Comparison of ENCODE assay signal across 23 cellular contexts in genomic region chr5:169862348-169862905, GRCh38.
DNase-seq lines count a peak whose midpoint lies in the region; ATAC-seq, FAIRE-seq and TF ChIP-seq lines count a peak whose summit lies in the region.
"Had no signal": no experiment of that assay in that cellular context is flagged by ENCODE, and none has a peak within 500 bp of the region (broad histone marks: within the 10 kb centered on the region; RNA-seq: fewer than 3 reads in every experiment).

No MANE protein-coding gene starts in this region.

- no peaks in the 10 kb centered on the region for H3K9me3 ChIP-seq in astrocyte (ENCODE audit: insufficient read depth, low read depth, low read length)
- H3K9me3 ChIP-seq in hepatocyte (ENCODE audit: low read depth), result no peaks in the 10 kb centered on the region
- H3K9me3 ChIP-seq: MG63, Peyer's patch, SJCRH30 had no signal

- H3K9me2 ChIP-seq in hepatocyte (replicated peaks; ENCODE audit: insufficient read depth), result no peaks in the 10 kb centered on the region

- H3K9me3 Mint-ChIP-seq in activated naive CD8-positive, alpha-beta T cell (ENCODE audit: low read depth), result no peaks in the 10 kb centered on the region
- H3K9me3 Mint-ChIP-seq in activated naive CD8-positive, alpha-beta T cell treated with anti-CD3 and anti-CD28 coated beads for 36 hours, result no peaks in the 10 kb centered on the region
- no peaks in the 10 kb centered on the region for H3K9me3 Mint-ChIP-seq in astrocyte (ENCODE audit: unreplicated experiment)
- H3K9me3 Mint-ChIP-seq: CD14-positive monocyte had no signal

- FAIRE-seq in astrocyte (lab: Jason Lieb, UNC), result no peak
- FAIRE-seq: G401.6, GM12892 had no signal

- H3K36me3 ChIP-seq in astrocyte (ENCODE audit: insufficient read depth, low read length) (peaks cover 10% of the 10 kb centered on the region), hepatocyte (replicated peaks; ENCODE audit: insufficient read depth, low read depth) (no peaks in the 10 kb centered on the region)
- H3K36me3 ChIP-seq: Peyer's patch, SJCRH30 had no signal

- H3K4me1 Mint-ChIP-seq in activated naive CD8-positive, alpha-beta T cell (ENCODE audit: low read depth), result peaks cover 15% of the 10 kb centered on the region
- peaks cover 8% of the 10 kb centered on the region for H3K4me1 Mint-ChIP-seq in activated naive CD8-positive, alpha-beta T cell treated with anti-CD3 and anti-CD28 coated beads for 36 hours
- no peaks in the 10 kb centered on the region for H3K4me1 Mint-ChIP-seq in astrocyte (ENCODE audit: low read depth, unreplicated experiment)

- H3K4me2 ChIP-seq in astrocyte (ENCODE audit: low read length), result peak overlapping the region; percentile 22
- no peak overlapping the region for H3K4me2 ChIP-seq in hepatocyte

- H3K4me1 ChIP-seq in astrocyte (ENCODE audit: insufficient read depth, low read length), result peaks cover 10% of the 10 kb centered on the region
- H3K4me1 ChIP-seq in hepatocyte (ENCODE audit: insufficient read depth), result no peaks in the 10 kb centered on the region
- H3K4me1 ChIP-seq: Peyer's patch, SJCRH30 had no signal

- H3K79me2 ChIP-seq in astrocyte (ENCODE audit: insufficient read depth, low read length), result no peaks in the 10 kb centered on the region
- H3K79me2 ChIP-seq in hepatocyte, result no peaks in the 10 kb centered on the region

- no peak for ATAC-seq in stimulated activated naive CD8-positive, alpha-beta T cell treated with anti-CD3 and anti-CD28 coated beads, Interleukin-15, Interleukin-2, amounts not matched to agents 100 U/mL and 50 U/mL, for 24 hours

- no peak for DNase-seq in activated naive CD8-positive, alpha-beta T cell treated with anti-CD3 and anti-CD28 coated beads for 36 hours
- DNase-seq in astrocyte (ENCODE audit: low read depth), result peak; percentile 78
- DNase-seq in fibroblast of villous mesenchyme (ENCODE audit: low read depth), result peak; percentile 41
- DNase-seq in superior temporal gyrus (ENCODE audit: extremely low spot score), result peak; percentile 39
- DNase-seq in NCI-H526 treated with DMSO at 0.1 percent for 48 hours (lab: John Stamatoyannopoulos, UW), result no peak
- DNase-seq in hepatocyte (ENCODE audit: low spot score), result no peak
- DNase-seq in stimulated activated naive CD8-positive, alpha-beta T cell treated with anti-CD3 and anti-CD28 coated beads, Interleukin-15, Interleukin-2, amounts not matched to agents 100 U/mL and 50 U/mL, for 24 hours, result no peak
- DNase-seq: Kasumi-1, NCI-H1092, NCI-H1436, NCI-H187 treated with DMSO at 0.1 percent for 48 hours, NCI-H2107, NCI-H446 treated with DMSO at 0.1 percent for 48 hours, NCI-H748 treated with DMSO at 0.1 percent for 48 hours, Peyer's patch, SJCRH30 had no signal

- TF ChIP-seq CTCF in astrocyte (IDR thresholded peaks at IDR 0.05; ENCODE audit: insufficient read depth, low read depth, low read length) (no peak), fibroblast of villous mesenchyme (IDR thresholded peaks at IDR 0.05; ENCODE audit: insufficient read depth, low read depth, low read length) (no peak), hepatocyte (IDR thresholded peaks at IDR 0.05; ENCODE audit: poor library complexity) (no peak)

- no peak overlapping the region for H3K4me3 Mint-ChIP-seq in activated naive CD8-positive, alpha-beta T cell
- no peak overlapping the region for H3K4me3 Mint-ChIP-seq in activated naive CD8-positive, alpha-beta T cell treated with anti-CD3 and anti-CD28 coated beads for 36 hours
- no peak overlapping the region for H3K4me3 Mint-ChIP-seq in astrocyte (ENCODE audit: unreplicated experiment)
- H3K4me3 Mint-ChIP-seq: B cell, CD14-positive monocyte had no signal

- H3K36me3 Mint-ChIP-seq in activated naive CD8-positive, alpha-beta T cell, result peaks cover 22% of the 10 kb centered on the region
- peaks cover 23% of the 10 kb centered on the region for H3K36me3 Mint-ChIP-seq in activated naive CD8-positive, alpha-beta T cell treated with anti-CD3 and anti-CD28 coated beads for 36 hours
- H3K36me3 Mint-ChIP-seq in astrocyte (ENCODE audit: low read depth, unreplicated experiment), result no peaks in the 10 kb centered on the region

- H3K9ac ChIP-seq in astrocyte (ENCODE audit: low read length), result no peak overlapping the region

- H3K27me3 ChIP-seq in astrocyte (ENCODE audit: insufficient read depth, low read length) (no peaks in the 10 kb centered on the region), hepatocyte (no peaks in the 10 kb centered on the region)
- H3K27me3 ChIP-seq: MG63, Peyer's patch had no signal

- H3K27ac ChIP-seq in astrocyte (ENCODE audit: low read depth, low read length) (peak overlapping the region; percentile 52), hepatocyte (no peak overlapping the region)
- H3K27ac ChIP-seq: 22Rv1, Peyer's patch, SJCRH30 had no signal

- H3K27me3 Mint-ChIP-seq in activated naive CD8-positive, alpha-beta T cell, result no peaks in the 10 kb centered on the region
- H3K27me3 Mint-ChIP-seq in activated naive CD8-positive, alpha-beta T cell treated with anti-CD3 and anti-CD28 coated beads for 36 hours, result no peaks in the 10 kb centered on the region
- H3K27me3 Mint-ChIP-seq in astrocyte (ENCODE audit: low read depth, unreplicated experiment), result peaks cover 13% of the 10 kb centered on the region
- H3K27me3 Mint-ChIP-seq: B cell had no signal

- WGBS in hepatocyte (ENCODE audit: low lambda C conversion rate, missing lambda C conversion rate), result 80% methylated on average over 6 of the region's 6 CpGs

- H4K20me1 ChIP-seq in astrocyte (ENCODE audit: insufficient read depth, low read length), result no peaks in the 10 kb centered on the region
- H4K20me1 ChIP-seq in hepatocyte (ENCODE audit: insufficient read depth, poor library complexity, severe bottlenecking), result no peaks in the 10 kb centered on the region

- peak overlapping the region; percentile 10 for H3K27ac Mint-ChIP-seq in activated naive CD8-positive, alpha-beta T cell
- no peak overlapping the region for H3K27ac Mint-ChIP-seq in activated naive CD8-positive, alpha-beta T cell treated with anti-CD3 and anti-CD28 coated beads for 36 hours
- H3K27ac Mint-ChIP-seq in astrocyte (ENCODE audit: unreplicated experiment), result no peak overlapping the region
- H3K27ac Mint-ChIP-seq: B cell had no signal

- H2AFZ ChIP-seq in astrocyte (ENCODE audit: low read depth, low read length), result no peak overlapping the region
- H2AFZ ChIP-seq in hepatocyte, result no peak overlapping the region

- H3K4me3 ChIP-seq in astrocyte (ENCODE audit: insufficient read depth, low read depth, low read length), result no peak overlapping the region
- no peak overlapping the region for H3K4me3 ChIP-seq in fibroblast of villous mesenchyme (ENCODE audit: low read depth, low read length)
- H3K4me3 ChIP-seq in hepatocyte, result no peak overlapping the region
- H3K4me3 ChIP-seq: MG63, Peyer's patch, SJCRH30 had no signal

Comparison
In these comparisons a context has a peak if more than half of its experiments do, and no peak if none do; other contexts are left out.
1. DNase-seq: peak in astrocyte (single experiment), fibroblast of villous mesenchyme (single experiment) and superior temporal gyrus (single experiment); none in activated naive CD8-positive, alpha-beta T cell treated with anti-CD3 and anti-CD28 coated beads for 36 hours (single experiment), NCI-H526 treated with DMSO at 0.1 percent for 48 hours (single experiment), hepatocyte (single experiment) and stimulated activated naive CD8-positive, alpha-beta T cell treated with anti-CD3 and anti-CD28 coated beads, Interleukin-15, Interleukin-2, amounts not matched to agents 100 U/mL and 50 U/mL, for 24 hours (single experiment).